Comparison of ENCODE assay signal across 12 cellular contexts in the genomic region with DNA sequence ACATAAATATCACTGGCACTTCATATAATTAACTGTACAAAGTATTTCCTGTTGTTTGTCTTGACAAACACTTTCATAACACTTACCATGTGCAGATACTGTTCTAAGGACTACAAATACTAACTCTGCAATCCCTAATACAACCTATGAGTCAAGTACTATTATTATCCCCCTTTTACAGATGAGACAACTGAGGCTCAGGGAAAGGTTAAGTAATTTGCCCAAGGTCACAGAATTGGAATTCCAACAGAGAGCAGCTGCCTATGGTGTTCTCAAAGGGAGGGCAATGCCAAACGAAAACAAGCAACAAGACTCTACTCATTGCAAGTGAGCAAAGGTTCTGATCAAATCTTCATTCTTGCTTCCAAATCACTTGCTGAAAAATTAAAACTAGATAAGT.
DNase-seq lines count a peak whose midpoint lies in the region; ATAC-seq and TF ChIP-seq lines count a peak whose summit lies in the region.
"Had no signal": no experiment of that assay in that cellular context is flagged by ENCODE, and none has a peak within 500 bp of the region (broad histone marks: within the 10 kb centered on the region; RNA-seq: fewer than 3 reads in every experiment).

No MANE protein-coding gene starts in this region.

- intact Hi-C loops in gastrocnemius medialis (cut with DNase I; ENCODE audit: low total_unique reads): loop anchor here (10.0 kb wide), 1 partner anchor 162 kb away; no protein-coding TSS in a partner anchor

- H3K4me1 ChIP-seq in BLaER1 treated with 17β-estradiol and CSF1 and Interleukin-3, amounts not matched to agents 10 nM and 100 nM: peaks cover 25 to 43% (median 30%) of the 10 kb centered on the region in 10 experiments
- peaks cover 35 to 42% of the 10 kb centered on the region in 2 donors for H3K4me1 ChIP-seq in gastrocnemius medialis

- in situ Hi-C loops in gastrocnemius medialis (cut with MboI; ENCODE audit: low sequenced_read_pairs in 4 of 4): no loop called here

- no peaks in the 10 kb centered on the region for H3K9me3 Mint-ChIP-seq in WTC11
- H3K9me3 Mint-ChIP-seq in natural killer cell treated with Interleukin-12 subunit alpha and Interleukin-12 subunit beta and Interleukin-15 and Interleukin-18, amount 100 ng/mL, for 72 hours: peaks cover 2% of the 10 kb centered on the region

- ATAC-seq in WTC11: no peak
- no peak for ATAC-seq in gastrocnemius medialis
- ATAC-seq in GM21717 (IDR thresholded peaks at IDR 0.05; ENCODE audit: unreplicated experiment): no peak
- no peak for ATAC-seq in natural killer cell treated with Interleukin-12 subunit alpha and Interleukin-12 subunit beta and Interleukin-15 and Interleukin-18, amount 100 ng/mL, for 72 hours
- no peak for ATAC-seq in GM19328 (IDR thresholded peaks at IDR 0.05; ENCODE audit: unreplicated experiment)
- ATAC-seq: stimulated activated naive CD8-positive, alpha-beta T cell treated with anti-CD3 and anti-CD28 coated beads, Interleukin-15, amount 100 ng/mL, for 72 hours had no signal

- H3K36me3 ChIP-seq in BLaER1 treated with 17β-estradiol and CSF1 and Interleukin-3, amounts not matched to agents 10 nM and 100 nM: no peaks in the 10 kb centered on the region
- no peaks in the 10 kb centered on the region for H3K36me3 ChIP-seq in gastrocnemius medialis
- H3K36me3 ChIP-seq: neutrophil had no signal

- H3K27me3 ChIP-seq in BLaER1 treated with 17β-estradiol and CSF1 and Interleukin-3, amounts not matched to agents 10 nM and 100 nM: peaks cover 0 to 24% (median 0%) of the 10 kb centered on the region in 11 experiments; a peak in 1 of 22 replicates
- H3K27me3 ChIP-seq in layer of hippocampus (ENCODE audit: control insufficient read depth, insufficient read depth, low read length) (no peaks in the 10 kb centered on the region), gastrocnemius medialis (no peaks in the 10 kb centered on the region)
- H3K27me3 ChIP-seq: neutrophil had no signal

- no peak overlapping the region for H3K9ac ChIP-seq in BLaER1 treated with 17β-estradiol and CSF1 and Interleukin-3, amounts not matched to agents 10 nM and 100 nM

- DNase-seq in WTC11 (ENCODE audit: low spot score) (no peak), gastrocnemius medialis (no peak), KG1 (lab: John Stamatoyannopoulos, UW) (no peak)
- no peak for DNase-seq in natural killer cell treated with Interleukin-12 subunit alpha and Interleukin-12 subunit beta and Interleukin-15 and Interleukin-18, amount 100 ng/mL, for 72 hours (ENCODE audit: low spot score)
- DNase-seq: activated CD8-positive, alpha-beta memory T cell treated with anti-CD3 and anti-CD28 coated beads, Interleukin-2, amount 50 U/mL, for 4 hours; stimulated activated CD4-positive, alpha-beta T cell treated with anti-CD3 and anti-CD28 coated beads, Interleukin-2, amount 100 ng/mL, for 48 hours; stimulated activated naive CD8-positive, alpha-beta T cell treated with anti-CD3 and anti-CD28 coated beads, Interleukin-15, amount 100 ng/mL, for 72 hours had no signal

- H3K27me3 Mint-ChIP-seq in WTC11 (ENCODE audit: low read depth): peaks cover 14% of the 10 kb centered on the region
- peaks cover 4 to 7% of the 10 kb centered on the region in 2 donors for H3K27me3 Mint-ChIP-seq in natural killer cell treated with Interleukin-12 subunit alpha and Interleukin-12 subunit beta and Interleukin-15 and Interleukin-18, amount 100 ng/mL, for 72 hours
- H3K27me3 Mint-ChIP-seq: stimulated activated naive CD8-positive, alpha-beta T cell treated with anti-CD3 and anti-CD28 coated beads, Interleukin-15, amount 100 ng/mL, for 72 hours had no signal

- peaks cover 0 to 9% (median 0%) of the 10 kb centered on the region in 11 experiments; a peak in 1 of 22 replicates for H3K9me3 ChIP-seq in BLaER1 treated with 17β-estradiol and CSF1 and Interleukin-3, amounts not matched to agents 10 nM and 100 nM (replicated peaks in 1 of 11)
- no peaks in the 10 kb centered on the region for H3K9me3 ChIP-seq in gastrocnemius medialis
- H3K9me3 ChIP-seq: neutrophil had no signal

- peak overlapping the region in 2 of 11 experiments; percentile 31 to 57; a peak in 5 of 22 replicates for H3K27ac ChIP-seq in BLaER1 treated with 17β-estradiol and CSF1 and Interleukin-3, amounts not matched to agents 10 nM and 100 nM
- H3K27ac ChIP-seq in layer of hippocampus (ENCODE audit: low read depth, low read length) (peak overlapping the region; percentile 12), gastrocnemius medialis (peak overlapping the region; percentile 42 to 75 (median 64))
- H3K27ac ChIP-seq: neutrophil had no signal

- CTCF ChIA-PET in WTC11 (lab: Charles Lee): interaction anchor here (1.0 to 1.1 kb wide), 2 partner anchors 11 to 184 kb away, joined by 3 read pairs; no protein-coding TSS in a partner anchor

- POLR2A ChIA-PET in WTC11 (lab: Charles Lee): interaction anchor here (1.0 to 2.2 kb wide), 2 partner anchors 8 to 84 kb away, joined by 3 to 18 read pairs; no protein-coding TSS in a partner anchor

- peak overlapping the region; percentile 17 for H3K4me3 Mint-ChIP-seq in WTC11
- no peak overlapping the region for H3K4me3 Mint-ChIP-seq in natural killer cell treated with Interleukin-12 subunit alpha and Interleukin-12 subunit beta and Interleukin-15 and Interleukin-18, amount 100 ng/mL, for 72 hours
- H3K4me3 Mint-ChIP-seq: stimulated activated naive CD8-positive, alpha-beta T cell treated with anti-CD3 and anti-CD28 coated beads, Interleukin-15, amount 100 ng/mL, for 72 hours had no signal

- no peaks in the 10 kb centered on the region for H3K36me3 Mint-ChIP-seq in WTC11
- no peaks in the 10 kb centered on the region for H3K36me3 Mint-ChIP-seq in natural killer cell treated with Interleukin-12 subunit alpha and Interleukin-12 subunit beta and Interleukin-15 and Interleukin-18, amount 100 ng/mL, for 72 hours

- peak overlapping the region; percentile 38 to 82 (median 74); a peak in 20 of 22 replicates for H3K4me2 ChIP-seq in BLaER1 treated with 17β-estradiol and CSF1 and Interleukin-3, amounts not matched to agents 10 nM and 100 nM

- peak overlapping the region; percentile 99 for H3K27ac Mint-ChIP-seq in WTC11
- no peak overlapping the region for H3K27ac Mint-ChIP-seq in natural killer cell treated with Interleukin-12 subunit alpha and Interleukin-12 subunit beta and Interleukin-15 and Interleukin-18, amount 100 ng/mL, for 72 hours

- H3K4me3 ChIP-seq in BLaER1 treated with 17β-estradiol and CSF1 and Interleukin-3, amounts not matched to agents 10 nM and 100 nM: no peak overlapping the region
- H3K4me3 ChIP-seq in gastrocnemius medialis: no peak overlapping the region

- no peak for TF ChIP-seq CTCF in WTC11 (IDR thresholded peaks at IDR 0.05)
- no peak for TF ChIP-seq CTCF in gastrocnemius medialis (IDR thresholded peaks at IDR 0.05 in 4 of 5, conservative IDR thresholded peaks at IDR 0.05 in 1 of 5)

- TF ChIP-seq POLR2A in gastrocnemius medialis (IDR thresholded peaks at IDR 0.05): no peak

- peaks cover 80% of the 10 kb centered on the region for H3K4me1 Mint-ChIP-seq in WTC11
- no peaks in the 10 kb centered on the region for H3K4me1 Mint-ChIP-seq in natural killer cell treated with Interleukin-12 subunit alpha and Interleukin-12 subunit beta and Interleukin-15 and Interleukin-18, amount 100 ng/mL, for 72 hours (ENCODE audit: low read depth in 2 of 2)

- H4K20me1 ChIP-seq in BLaER1 treated with 17β-estradiol and CSF1 and Interleukin-3, amounts not matched to agents 10 nM and 100 nM: no peaks in the 10 kb centered on the region

TF ChIP-seq in WTC11, 78 proteins besides CTCF, POLR2A, EP300 and RAD21:
- TF ChIP-seq ESRRA (CRISPR knock-in tag; IDR thresholded peaks at IDR 0.05; ENCODE audit: borderline replicate concordance) (peak; percentile 84; the same call in 1 of the 2 replicates), GTF2I (CRISPR knock-in tag; conservative IDR thresholded peaks at IDR 0.05) (peak; percentile 95), RORB (CRISPR knock-in tag; IDR thresholded peaks at IDR 0.05) (no peak), ZNF219 (CRISPR knock-in tag; IDR thresholded peaks at IDR 0.05; ENCODE audit: borderline replicate concordance) (no peak), ZNF317 (CRISPR knock-in tag; IDR thresholded peaks at IDR 0.05; ENCODE audit: borderline replicate concordance, low read depth) (no peak), SOX15 (CRISPR knock-in tag; IDR thresholded peaks at IDR 0.05) (no peak), SP1 (CRISPR knock-in tag; conservative IDR thresholded peaks at IDR 0.05) (no peak), SMAD3 (CRISPR knock-in tag; IDR thresholded peaks at IDR 0.05; ENCODE audit: borderline replicate concordance) (no peak), ZNF232 (CRISPR knock-in tag; IDR thresholded peaks at IDR 0.05) (no peak), SMAD4 (CRISPR knock-in tag; IDR thresholded peaks at IDR 0.05) (no peak), CREM (CRISPR knock-in tag; IDR thresholded peaks at IDR 0.05) (no peak), ZNF396 (CRISPR knock-in tag; IDR thresholded peaks at IDR 0.05; ENCODE audit: borderline replicate concordance) (0 out of 2 replicates have a peak, but pooled peaks have one; percentile 4), ZNF416 (CRISPR knock-in tag; IDR thresholded peaks at IDR 0.05) (0 out of 2 replicates have a peak, but pooled peaks have one; percentile 46)
- TF ChIP-seq, protein P1, sequence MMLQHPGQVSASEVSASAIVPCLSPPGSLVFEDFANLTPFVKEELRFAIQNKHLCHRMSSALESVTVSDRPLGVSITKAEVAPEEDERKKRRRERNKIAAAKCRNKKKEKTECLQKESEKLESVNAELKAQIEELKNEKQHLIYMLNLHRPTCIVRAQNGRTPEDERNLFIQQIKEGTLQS (CRISPR knock-in tag; conservative IDR thresholded peaks at IDR 0.05): no peak
